In genomic region chr6:3162565-3163247, GRCh38 we compare ENCODE assay signal across 8 cellular contexts. TPM values are rescaled to one million over a fixed set of nuclear protein-coding genes. Genes with fewer than 3 reads are reported as not detected.
A peak's percentile ranks its signal among the peaks of the same experiment; 100 is the strongest.
DNase-seq lines count a peak whose midpoint lies in the region; ATAC-seq, FAIRE-seq and TF ChIP-seq lines count a peak whose summit lies in the region.

No MANE protein-coding gene starts in this region.

- peak in 1 of 2 donors; percentile 62 for TF ChIP-seq POLR2A in heart left ventricle (IDR thresholded peaks at IDR 0.05)

- intact Hi-C loops in heart left ventricle (cut with DNase I) (loop anchor here in 6 of 10 donors (2.0 to 10.0 kb wide), 4 partner anchors 35 to 92 kb away; partner anchors contain the start of gene PSMG4 (in 3 of the 6)), pancreas (cut with DNase I) (loop anchor here in 1 of 3 donors (5.0 kb wide), 1 partner anchor 35 kb away; no protein-coding TSS in a partner anchor)

- peak overlapping the region; percentile 76 for H2AFZ ChIP-seq in MM.1S (ENCODE audit: low read length)

- H3K36me3 ChIP-seq in H7 (replicated peaks; ENCODE audit: control insufficient read depth, insufficient read depth, low read length) (no peaks in the 10 kb centered on the region), MM.1S (replicated peaks; ENCODE audit: insufficient read depth, low read length) (no peaks in the 10 kb centered on the region), heart left ventricle (no peaks in the 10 kb centered on the region), pancreas (no peaks in the 10 kb centered on the region)

- 0 to 1% (median 0%) methylated on average over 50 to 74 of the region's 74 CpGs for WGBS in adipose tissue, 3 donors
- 0 to 1% (median 1%) methylated on average over 30 to 74 of the region's 74 CpGs for WGBS in heart left ventricle, 4 donors
- WGBS in pancreas, 2 donors = 0 to 1% methylated on average over 65 to 74 of the region's 74 CpGs

- no peak overlapping the region for H3K27ac ChIP-seq in MM.1S (ENCODE audit: low read length)
- H3K27ac ChIP-seq in adipose tissue (ENCODE audit: low read depth, low read length) = peak overlapping the region; percentile 38
- peak overlapping the region; percentile 74 to 97 (median 90) for H3K27ac ChIP-seq in heart left ventricle
- peak overlapping the region; percentile 89 to 95 (median 92) for H3K27ac ChIP-seq in pancreas

- FAIRE-seq in pancreas (lab: Jason Lieb, UNC) = no peak

- H3K9me3 ChIP-seq in MM.1S (replicated peaks; ENCODE audit: insufficient read depth, low read length) (no peaks in the 10 kb centered on the region), heart left ventricle (no peaks in the 10 kb centered on the region), pancreas (no peaks in the 10 kb centered on the region)

- TF ChIP-seq CTCF in MM.1S (IDR thresholded peaks at IDR 0.05; ENCODE audit: low read length) = no peak
- TF ChIP-seq CTCF in heart left ventricle (IDR thresholded peaks at IDR 0.05) = peak in 5 of 12 donors; percentile 19 to 37 (median 24)
- TF ChIP-seq CTCF in pancreas (IDR thresholded peaks at IDR 0.05) = no peak

- H3K79me2 ChIP-seq in MM.1S (ENCODE audit: low read length) = no peaks in the 10 kb centered on the region

- no peaks in the 10 kb centered on the region for H3K9me2 ChIP-seq in MM.1S (replicated peaks; ENCODE audit: insufficient read depth, low read length)

- peak overlapping the region; percentile 25; the same call in 1 of the 2 replicates for H3K9ac ChIP-seq in MM.1S (ENCODE audit: low read length)

- DNase-seq in GM03348 (ENCODE audit: low spot score) = peak; percentile 93
- DNase-seq in H7 = peak; percentile 97
- DNase-seq in MM.1S = peak; percentile 57
- peak; percentile 70 for DNase-seq in SKM-1 (lab: John Stamatoyannopoulos, UW; ENCODE audit: unreplicated experiment)
- DNase-seq in heart left ventricle = peak; percentile 67 to 86 (median 78)
- peak; percentile 74 to 89 (median 78) for DNase-seq in pancreas
- no peak for DNase-seq in HPDE6-E6E7 (ENCODE audit: extremely low spot score)

- H3K4me3 ChIP-seq in H7 (ENCODE audit: insufficient read depth, low read depth, low read length) = peak overlapping the region; percentile 94
- peak overlapping the region; percentile 64 for H3K4me3 ChIP-seq in MM.1S (ENCODE audit: low read length)
- H3K4me3 ChIP-seq in heart left ventricle = peak overlapping the region; percentile 14 to 88 (median 76)
- peak overlapping the region; percentile 24 to 74 (median 70) for H3K4me3 ChIP-seq in pancreas

- H3K27me3 ChIP-seq in H7 (ENCODE audit: control insufficient read depth, insufficient read depth, low read length) (no peaks in the 10 kb centered on the region), MM.1S (replicated peaks; ENCODE audit: insufficient read depth, low read length) (peaks cover 32% of the 10 kb centered on the region), heart left ventricle (no peaks in the 10 kb centered on the region), pancreas (no peaks in the 10 kb centered on the region)

- H3F3A ChIP-seq in MM.1S (ENCODE audit: insufficient read depth, low read length) = no peaks in the 10 kb centered on the region

- H3K4me1 ChIP-seq in MM.1S (ENCODE audit: low read length) (no peaks in the 10 kb centered on the region), heart left ventricle (peaks cover 0 to 49% (median 11%) of the 10 kb centered on the region in 12 donors), pancreas (peaks cover 0 to 16% (median 10%) of the 10 kb centered on the region in 3 donors)

- ATAC-seq in heart left ventricle (peak; percentile 51 to 85 (median 82)), pancreas (peak; percentile 52 to 80 (median 76))

- H3K4me2 ChIP-seq in MM.1S (ENCODE audit: low read depth, low read length) = peak overlapping the region; percentile 85

- H4K20me1 ChIP-seq in MM.1S (ENCODE audit: insufficient read depth, low read length) = no peaks in the 10 kb centered on the region

RNA-seq across cellular contexts. Expression of gene TUBB2A, which starts 5.4 kb away (rescaled TPM):
- total RNA-seq in H7 (2014; rRNA removed; shearing (Covaris generic)) = 789 and 839 TPM in 2 replicates
- 100 to 1,000 TPM in 1 of 3 donors, 10 to 100 TPM in 2; 32.2 to 267 (median 39.8) TPM for polyA plus RNA-seq in adipose tissue
- total RNA-seq in heart left ventricle = 10 to 100 TPM; 12.7 to 61.7 (median 26.0) TPM
- 10 to 100 TPM; 14.3 to 58.1 TPM for polyA plus RNA-seq in heart left ventricle
- total RNA-seq in pancreas = 10 to 100 TPM; 16.3 to 55.9 (median 20.0) TPM
- polyA plus RNA-seq in pancreas = 10 to 100 TPM; 21.3 to 26.0 TPM

RNA-seq across cellular contexts. Expression of gene BPHL, which starts 44.2 kb away (rescaled TPM):
- total RNA-seq in H7 (2014; rRNA removed; shearing (Covaris generic)) = 30.7 and 38.1 TPM in 2 replicates
- polyA plus RNA-seq in adipose tissue (10 to 100 TPM in 2 of 3 donors, 1 to 10 TPM in 1; 9.4 to 33.4 (median 33.0) TPM), heart left ventricle (10 to 100 TPM in 1 of 2 donors, 1 to 10 TPM in 1; 4.8 to 13.3 TPM), pancreas (10 to 100 TPM; 19.5 to 22.1 TPM)
- total RNA-seq in heart left ventricle (10 to 100 TPM; 11.5 to 38.2 (median 17.2) TPM), pancreas (10 to 100 TPM in 4 of 6 donors, 1 to 10 TPM in 2; 9.0 to 20.7 (median 12.8) TPM)

Comparison
In these comparisons a context has a peak if more than half of its experiments do, and no peak if none do; other contexts are left out.
1. RNA of gene TUBB2A, which starts 5.4 kb away (total RNA-seq): 789 to 839 TPM in H7; 12.7 to 61.7 TPM in heart left ventricle and 16.3 to 55.9 TPM in pancreas; every median in the first group is over 10 times any median in the second.
2. Peak in every context shown above with its lines, with median percentiles within 50 percentile points of each other: H3K4me3 ChIP-seq.